ENCODE assay signal across 19 cellular contexts in genomic region chr9:137467896-137468295, GRCh38. TPM values are rescaled to one million over a fixed set of nuclear protein-coding genes. Genes with fewer than 3 reads are reported as not detected.
DNase-seq lines count a peak whose midpoint lies in the region; ATAC-seq, FAIRE-seq and TF ChIP-seq lines count a peak whose summit lies in the region.
"Had no signal": no experiment of that assay in that cellular context is flagged by ENCODE, and none has a peak within 500 bp of the region (broad histone marks: within the 10 kb centered on the region; RNA-seq: fewer than 3 reads in every experiment).

No MANE protein-coding gene starts in this region.

- no peaks in the 10 kb centered on the region for H4K20me1 ChIP-seq in HepG2 (ENCODE audit: insufficient read depth, low read length)
- no peaks in the 10 kb centered on the region for H4K20me1 ChIP-seq in osteoblast (ENCODE audit: insufficient read depth, low read length)

- ATAC-seq in heart left ventricle (no peak), HepG2 (no peak), HG02840 (IDR thresholded peaks at IDR 0.05; ENCODE audit: low FRiP score, unreplicated experiment) (no peak)

- peak in 3 of 5 donors; percentile 12 to 27 (median 17) for DNase-seq in heart left ventricle
- DNase-seq in left ventricle myocardium inferior, result no peak
- no peak for DNase-seq in HepG2 (ENCODE audit: low spot score)
- DNase-seq in osteoblast (ENCODE audit: insufficient read length, low spot score, missing footprints), result peak; percentile 81
- no peak for DNase-seq in RWPE1 (ENCODE audit: low spot score)
- DNase-seq: ACHN; BE2C; C1 segment of cervical spinal cord; Caco-2; CD4-positive, CD25-positive, alpha-beta regulatory T cell; CD8-positive, alpha-beta memory T cell; H9 had no signal

- TF ChIP-seq EP300 in HepG2 (IDR thresholded peaks at IDR 0.05; ENCODE audit: low read depth in 2 of 2, low read length in 2 of 2) (no peak), HepG2 (CRISPR knock-in tag; IDR thresholded peaks at IDR 0.05; ENCODE audit: borderline replicate concordance) (no peak)

- TF ChIP-seq RAD21 in HepG2 (CRISPR knock-in tag; IDR thresholded peaks at IDR 0.05), result no peak

- no peak overlapping the region for H3K9ac ChIP-seq in HepG2 (ENCODE audit: insufficient read depth, low read depth, low read length)

- H3K27ac ChIP-seq in heart left ventricle (no peak overlapping the region), left ventricle myocardium inferior (replicated peaks) (no peak overlapping the region), HepG2 (ENCODE audit: extremely low read length, insufficient read depth, low read length) (no peak overlapping the region), osteoblast (ENCODE audit: low read depth, low read length) (no peak overlapping the region), RWPE1 (no peak overlapping the region)

- FAIRE-seq in HepG2 (lab: Jason Lieb, UNC), result no peak
- FAIRE-seq: A204.1, D721Med, G401.6, GM12891, GM19239, H1 had no signal

- no peak for TF ChIP-seq POLR2A in heart left ventricle (IDR thresholded peaks at IDR 0.05)
- no peak for TF ChIP-seq POLR2A in HepG2 (IDR thresholded peaks at IDR 0.05; ENCODE audit: insufficient read depth in 1 of 2, low read depth in 2 of 2, low read length in 2 of 2)

- CTCF ChIA-PET in HepG2 (lab: Yijun Ruan, JAX; ENCODE audit: low intra/inter-chr PET ratio, low total read pairs) (no interaction called here), RWPE1 (lab: Yijun Ruan, JAX) (interaction anchor here (0.6 kb wide), 1 partner anchor 342 kb away, joined by 3 read pairs; no protein-coding TSS in a partner anchor)

- H3K9me3 ChIP-seq in heart left ventricle (no peaks in the 10 kb centered on the region), left ventricle myocardium inferior (replicated peaks) (no peaks in the 10 kb centered on the region), HepG2 (ENCODE audit: low read length) (0 out of 2 replicates have a peak, but pooled peaks cover 2% of the 10 kb centered on the region), osteoblast (ENCODE audit: low read depth, low read length) (no peaks in the 10 kb centered on the region)
- H3K9me3 ChIP-seq: BE2C had no signal

- H3K4me1 ChIP-seq in heart left ventricle (no peaks in the 10 kb centered on the region), left ventricle myocardium inferior (no peaks in the 10 kb centered on the region), HepG2 (ENCODE audit: insufficient read depth, low read length) (peaks cover 34% of the 10 kb centered on the region), osteoblast (ENCODE audit: insufficient read depth, low read length) (no peaks in the 10 kb centered on the region)
- H3K4me1 ChIP-seq: BE2C, Caco-2 had no signal

- H3K36me3 ChIP-seq in heart left ventricle, result peaks cover 0 to 3% (median 0%) of the 10 kb centered on the region in 9 donors
- H3K36me3 ChIP-seq in left ventricle myocardium inferior, result peaks cover 3% of the 10 kb centered on the region
- no peaks in the 10 kb centered on the region for H3K36me3 ChIP-seq in HepG2 (replicated peaks in 1 of 2; ENCODE audit: control insufficient read depth in 1 of 2, insufficient read depth in 2 of 2, low read length in 2 of 2)
- H3K36me3 ChIP-seq in osteoblast (ENCODE audit: insufficient read depth, low read length), result no peaks in the 10 kb centered on the region
- H3K36me3 ChIP-seq: BE2C had no signal

- H3K79me2 ChIP-seq in HepG2 (ENCODE audit: insufficient read depth, low read length) (no peaks in the 10 kb centered on the region), osteoblast (ENCODE audit: insufficient read depth, low read length) (no peaks in the 10 kb centered on the region)

- intact Hi-C loops in heart left ventricle (cut with DNase I) (loop anchor here in 1 of 10 donors (10.0 kb wide), 1 partner anchor 63 kb away; no protein-coding TSS in a partner anchor), left ventricle myocardium inferior (cut with micrococcal nuclease) (no loop called here), HepG2 (cut with micrococcal nuclease; ENCODE audit: unreplicated experiment) (no loop called here)

- in situ Hi-C loops in HepG2 (cut with HindIII; ENCODE audit: extremely low pct_ligation_motif_present, low pct_unique_long_range_greater_than_20kb), result no loop called here

- H3K27me3 ChIP-seq in heart left ventricle (no peaks in the 10 kb centered on the region), left ventricle myocardium inferior (ENCODE audit: low read depth) (no peaks in the 10 kb centered on the region), HepG2 (ENCODE audit: control insufficient read depth in 1 of 2, insufficient read depth in 2 of 2, low read length in 2 of 2) (peaks cover 0 to 10% of the 10 kb centered on the region in 2 experiments; a peak in 3 of 5 replicates), osteoblast (ENCODE audit: insufficient read depth, low read length) (peaks cover 8% of the 10 kb centered on the region)
- H3K27me3 ChIP-seq: BE2C had no signal

- no TSS peak for BruUV-seq in HepG2 (replicated peaks; lab: Mats Ljungman, UMichigan)

- H3K4me3 ChIP-seq in heart left ventricle (no peak overlapping the region), left ventricle myocardium inferior (no peak overlapping the region), HepG2 (replicated peaks in 1 of 3; ENCODE audit: insufficient read depth in 1 of 3, low read depth in 2 of 3, low read length in 3 of 3) (no peak overlapping the region), osteoblast (ENCODE audit: insufficient read depth, low read length) (no peak overlapping the region)

- H2AFZ ChIP-seq in HepG2 (ENCODE audit: low read length), result no peak overlapping the region
- H2AFZ ChIP-seq in osteoblast (ENCODE audit: low read length), result no peak overlapping the region

- POLR2A ChIA-PET in HepG2 (lab: Yijun Ruan, JAX), result no interaction called here
- POLR2A ChIA-PET in RWPE1 (lab: Yijun Ruan, JAX; ENCODE audit: low non-redundant PET), result no interaction called here

- TF ChIP-seq CTCF in heart left ventricle (IDR thresholded peaks at IDR 0.05), result no peak
- TF ChIP-seq CTCF in left ventricle myocardium inferior (IDR thresholded peaks at IDR 0.05; ENCODE audit: borderline replicate concordance), result no peak
- TF ChIP-seq CTCF in HepG2 (CRISPR knock-in tag; IDR thresholded peaks at IDR 0.05), result no peak
- TF ChIP-seq CTCF in osteoblast (IDR thresholded peaks at IDR 0.05; ENCODE audit: extremely low read depth, low read depth, low read length), result no peak
- no peak for TF ChIP-seq CTCF in RWPE1 (conservative IDR thresholded peaks at IDR 0.05; ENCODE audit: low read depth)

- 96 to 99% (median 99%) methylated on average over 7 of the region's 7 CpGs for WGBS in heart left ventricle, 4 donors
- 88% methylated on average over 6 of the region's 7 CpGs for WGBS in HepG2 (ENCODE audit: low lambda C conversion rate)

- H3K4me2 ChIP-seq in HepG2 (ENCODE audit: low read depth, low read length) (no peak overlapping the region), osteoblast (ENCODE audit: insufficient read depth, low read length) (no peak overlapping the region)

RNA-seq across cellular contexts. Expression of gene NSMF, which starts 8.8 kb away (rescaled TPM):
- total RNA-seq in heart left ventricle (10 to 100 TPM in 8 of 9 donors, 1 to 10 TPM in 1; 7.5 to 21.0 (median 12.6) TPM), left ventricle myocardium inferior (9.8 TPM), HepG2 (2016; rRNA removed; fragmentation: Illumina TruSeq; extraction: Trizol) (38.3 and 44.3 TPM in 2 replicates), osteoblast (19.2 and 22.4 TPM in 2 replicates)
- polyA plus RNA-seq in heart left ventricle (10 to 100 TPM; 17.3 to 22.1 TPM), HepG2 (2011; rRNA removed) (183 and 271 TPM in 2 replicates)
- total RNA-seq in HepG2 (2016; cell fraction: cytosol; rRNA removed; fragmentation: Illumina TruSeq; extraction: Trizol; ENCODE audit: low read depth), result 35.6 and 45.0 TPM in 2 replicates
- 31.9 and 43.2 TPM in 2 replicates for total RNA-seq in HepG2 (2016; cell fraction: insoluble cytoplasmic fraction; rRNA removed; fragmentation: Illumina TruSeq; extraction: Trizol)
- 88.7 and 95.2 TPM in 2 replicates for total RNA-seq in HepG2 (2016; cell fraction: membrane; rRNA removed; fragmentation: Illumina TruSeq; extraction: Trizol)
- total RNA-seq in HepG2 (2016; cell fraction: nucleus; rRNA removed; fragmentation: Illumina TruSeq; extraction: Trizol), result 47.8 and 56.5 TPM in 2 replicates
- 147 and 184 TPM in 2 replicates for polyA plus RNA-seq in HepG2 (2011; cell fraction: cytosol; rRNA removed)
- 1,153 and 1,227 TPM in 2 replicates for polyA plus RNA-seq in HepG2 (2011; cell fraction: nucleus; rRNA removed)
- polyA plus RNA-seq in HepG2 (2012), result 143 and 184 TPM in 2 replicates
- polyA plus RNA-seq in HepG2 (2016; cell fraction: cytosol; fragmentation: Illumina TruSeq; extraction: Trizol; ENCODE audit: low read depth), result 80.1 and 97.0 TPM in 2 replicates
- 62.3 and 80.0 TPM in 2 replicates for polyA plus RNA-seq in HepG2 (2016; cell fraction: insoluble cytoplasmic fraction; fragmentation: Illumina TruSeq; extraction: Trizol; ENCODE audit: low read depth)
- polyA plus RNA-seq in HepG2 (2016; cell fraction: membrane; fragmentation: Illumina TruSeq; extraction: Trizol; ENCODE audit: low read depth), result 159 and 160 TPM in 2 replicates
- 179 and 193 TPM in 2 replicates for polyA plus RNA-seq in HepG2 (2016; cell fraction: nucleus; fragmentation: Illumina TruSeq; extraction: Trizol; ENCODE audit: insufficient read depth, low read depth)
- 64.9 and 155 TPM in 2 replicates for polyA minus RNA-seq in HepG2 (2011; rRNA and poly(A)+ RNA removed; ENCODE audit: low replicate concordance)
- polyA minus RNA-seq in HepG2 (2011; cell fraction: cytosol; rRNA and poly(A)+ RNA removed), result 76.5 and 105 TPM in 2 replicates
- 147 and 159 TPM in 2 replicates for polyA minus RNA-seq in HepG2 (2011; cell fraction: nucleus; rRNA and poly(A)+ RNA removed)

RNA-seq across cellular contexts. Expression of gene ENTPD8, which starts 26.7 kb away (rescaled TPM):
- total RNA-seq in heart left ventricle (not detected), left ventricle myocardium inferior (not detected), HepG2 (2016; rRNA removed; fragmentation: Illumina TruSeq; extraction: Trizol) (0.21 and 0.44 TPM in 2 replicates), osteoblast (not detected in 2 replicates)
- polyA plus RNA-seq in heart left ventricle (not detected), HepG2 (2011; rRNA removed) (0.26 and 0.38 TPM in 2 replicates)
- 0.09 and 0.20 TPM in 2 replicates for total RNA-seq in HepG2 (2016; cell fraction: cytosol; rRNA removed; fragmentation: Illumina TruSeq; extraction: Trizol; ENCODE audit: low read depth)
- 0.33 and 0.43 TPM in 2 replicates for total RNA-seq in HepG2 (2016; cell fraction: insoluble cytoplasmic fraction; rRNA removed; fragmentation: Illumina TruSeq; extraction: Trizol)
- 0.21 and 0.37 TPM in 2 replicates for total RNA-seq in HepG2 (2016; cell fraction: membrane; rRNA removed; fragmentation: Illumina TruSeq; extraction: Trizol)
- total RNA-seq in HepG2 (2016; cell fraction: nucleus; rRNA removed; fragmentation: Illumina TruSeq; extraction: Trizol), result 0.28 and 0.34 TPM in 2 replicates
- polyA plus RNA-seq in HepG2 (2011; cell fraction: cytosol; rRNA removed), result 0.21 and 0.30 TPM in 2 replicates
- 3.0 and 3.2 TPM in 2 replicates for polyA plus RNA-seq in HepG2 (2011; cell fraction: nucleus; rRNA removed)
- 0.35 and 0.44 TPM in 2 replicates for polyA plus RNA-seq in HepG2 (2012)
- polyA plus RNA-seq in HepG2 (2016; cell fraction: cytosol; fragmentation: Illumina TruSeq; extraction: Trizol; ENCODE audit: low read depth), result 0.05 and 0.14 TPM in 2 replicates
- polyA plus RNA-seq in HepG2 (2016; cell fraction: insoluble cytoplasmic fraction; fragmentation: Illumina TruSeq; extraction: Trizol; ENCODE audit: low read depth), result 0.25 TPM in 1 of 2 replicates, not detected in the other
- 0.08 and 0.15 TPM in 2 replicates for polyA plus RNA-seq in HepG2 (2016; cell fraction: membrane; fragmentation: Illumina TruSeq; extraction: Trizol; ENCODE audit: low read depth)
- polyA plus RNA-seq in HepG2 (2016; cell fraction: nucleus; fragmentation: Illumina TruSeq; extraction: Trizol; ENCODE audit: insufficient read depth, low read depth), result 0.79 and 0.97 TPM in 2 replicates
- polyA minus RNA-seq in HepG2 (2011; rRNA and poly(A)+ RNA removed; ENCODE audit: low replicate concordance), result 0.26 TPM in 1 of 2 replicates, not detected in the other
- polyA minus RNA-seq in HepG2 (2011; cell fraction: cytosol; rRNA and poly(A)+ RNA removed), result not detected in 2 replicates
- polyA minus RNA-seq in HepG2 (2011; cell fraction: nucleus; rRNA and poly(A)+ RNA removed), result 0.26 and 0.37 TPM in 2 replicates
- total RNA-seq: CD4-positive, CD25-positive, alpha-beta regulatory T cell; CD8-positive, alpha-beta memory T cell had no signal
- polyA plus RNA-seq: CD4-positive, CD25-positive, alpha-beta regulatory T cell; CD8-positive, alpha-beta memory T cell had no signal

RNA-seq across cellular contexts. Expression of gene NOXA1, which starts 44.7 kb away (rescaled TPM):
- total RNA-seq in heart left ventricle (1 to 10 TPM in 8 of 9 donors, under 1 TPM in 1; 0.81 to 5.5 (median 2.7) TPM), left ventricle myocardium inferior (2.0 TPM), HepG2 (2016; rRNA removed; fragmentation: Illumina TruSeq; extraction: Trizol) (0.63 and 1.2 TPM in 2 replicates), osteoblast (0.36 and 0.88 TPM in 2 replicates)
- polyA plus RNA-seq in heart left ventricle (1 to 10 TPM in 1 of 2 donors, under 1 TPM in 1; 0.44 to 4.1 TPM), HepG2 (2011; rRNA removed) (0.78 and 2.1 TPM in 2 replicates)
- 0.81 and 1.1 TPM in 2 replicates for total RNA-seq in HepG2 (2016; cell fraction: cytosol; rRNA removed; fragmentation: Illumina TruSeq; extraction: Trizol; ENCODE audit: low read depth)
- total RNA-seq in HepG2 (2016; cell fraction: insoluble cytoplasmic fraction; rRNA removed; fragmentation: Illumina TruSeq; extraction: Trizol), result 0.82 and 1.9 TPM in 2 replicates
- 0.46 and 1.00 TPM in 2 replicates for total RNA-seq in HepG2 (2016; cell fraction: membrane; rRNA removed; fragmentation: Illumina TruSeq; extraction: Trizol)
- total RNA-seq in HepG2 (2016; cell fraction: nucleus; rRNA removed; fragmentation: Illumina TruSeq; extraction: Trizol), result 1.6 and 2.0 TPM in 2 replicates
- polyA plus RNA-seq in HepG2 (2011; cell fraction: cytosol; rRNA removed), result 0.53 and 1.0 TPM in 2 replicates
- polyA plus RNA-seq in HepG2 (2011; cell fraction: nucleus; rRNA removed), result 17.1 and 17.5 TPM in 2 replicates
- 0.76 and 1.0 TPM in 2 replicates for polyA plus RNA-seq in HepG2 (2012)
- polyA plus RNA-seq in HepG2 (2016; cell fraction: cytosol; fragmentation: Illumina TruSeq; extraction: Trizol; ENCODE audit: low read depth), result 0.60 and 0.67 TPM in 2 replicates
- 0.39 and 0.46 TPM in 2 replicates for polyA plus RNA-seq in HepG2 (2016; cell fraction: insoluble cytoplasmic fraction; fragmentation: Illumina TruSeq; extraction: Trizol; ENCODE audit: low read depth)
- polyA plus RNA-seq in HepG2 (2016; cell fraction: membrane; fragmentation: Illumina TruSeq; extraction: Trizol; ENCODE audit: low read depth), result 0.44 and 0.56 TPM in 2 replicates
- 3.7 and 3.8 TPM in 2 replicates for polyA plus RNA-seq in HepG2 (2016; cell fraction: nucleus; fragmentation: Illumina TruSeq; extraction: Trizol; ENCODE audit: insufficient read depth, low read depth)
- polyA minus RNA-seq in HepG2 (2011; rRNA and poly(A)+ RNA removed; ENCODE audit: low replicate concordance), result 0.44 and 0.61 TPM in 2 replicates
- 0.44 TPM in 1 of 2 replicates, not detected in the other for polyA minus RNA-seq in HepG2 (2011; cell fraction: cytosol; rRNA and poly(A)+ RNA removed)
- polyA minus RNA-seq in HepG2 (2011; cell fraction: nucleus; rRNA and poly(A)+ RNA removed), result 1.8 and 3.4 TPM in 2 replicates

RNA-seq across cellular contexts. Expression of gene EXD3, which starts 44.9 kb away (rescaled TPM):
- total RNA-seq in heart left ventricle, result 10 to 100 TPM in 2 of 9 donors, 1 to 10 TPM in 7; 4.1 to 12.9 (median 8.6) TPM
- 10 to 100 TPM in 1 of 2 donors, 1 to 10 TPM in 1; 5.6 to 15.2 TPM for polyA plus RNA-seq in heart left ventricle
- 9.2 TPM for total RNA-seq in left ventricle myocardium inferior
- 1.3 and 2.7 TPM in 2 replicates for total RNA-seq in HepG2 (2016; rRNA removed; fragmentation: Illumina TruSeq; extraction: Trizol)
- total RNA-seq in HepG2 (2016; cell fraction: cytosol; rRNA removed; fragmentation: Illumina TruSeq; extraction: Trizol; ENCODE audit: low read depth), result 1.1 and 1.7 TPM in 2 replicates
- total RNA-seq in HepG2 (2016; cell fraction: insoluble cytoplasmic fraction; rRNA removed; fragmentation: Illumina TruSeq; extraction: Trizol), result 1.3 and 3.1 TPM in 2 replicates
- total RNA-seq in HepG2 (2016; cell fraction: membrane; rRNA removed; fragmentation: Illumina TruSeq; extraction: Trizol), result 1.6 and 2.4 TPM in 2 replicates
- 3.0 and 3.1 TPM in 2 replicates for total RNA-seq in HepG2 (2016; cell fraction: nucleus; rRNA removed; fragmentation: Illumina TruSeq; extraction: Trizol)
- polyA plus RNA-seq in HepG2 (2011; rRNA removed), result 4.8 and 9.1 TPM in 2 replicates
- polyA plus RNA-seq in HepG2 (2011; cell fraction: cytosol; rRNA removed), result 1.6 and 3.2 TPM in 2 replicates
- 82.5 and 82.6 TPM in 2 replicates for polyA plus RNA-seq in HepG2 (2011; cell fraction: nucleus; rRNA removed)
- polyA plus RNA-seq in HepG2 (2012), result 4.7 and 9.6 TPM in 2 replicates
- 3.8 and 4.6 TPM in 2 replicates for polyA plus RNA-seq in HepG2 (2016; cell fraction: cytosol; fragmentation: Illumina TruSeq; extraction: Trizol; ENCODE audit: low read depth)
- 2.3 and 2.8 TPM in 2 replicates for polyA plus RNA-seq in HepG2 (2016; cell fraction: insoluble cytoplasmic fraction; fragmentation: Illumina TruSeq; extraction: Trizol; ENCODE audit: low read depth)
- polyA plus RNA-seq in HepG2 (2016; cell fraction: membrane; fragmentation: Illumina TruSeq; extraction: Trizol; ENCODE audit: low read depth), result 5.3 and 6.7 TPM in 2 replicates
- 8.9 and 9.7 TPM in 2 replicates for polyA plus RNA-seq in HepG2 (2016; cell fraction: nucleus; fragmentation: Illumina TruSeq; extraction: Trizol; ENCODE audit: insufficient read depth, low read depth)
- 3.4 and 4.2 TPM in 2 replicates for polyA minus RNA-seq in HepG2 (2011; rRNA and poly(A)+ RNA removed; ENCODE audit: low replicate concordance)
- polyA minus RNA-seq in HepG2 (2011; cell fraction: cytosol; rRNA and poly(A)+ RNA removed), result 0.62 and 2.6 TPM in 2 replicates
- 6.6 and 9.0 TPM in 2 replicates for polyA minus RNA-seq in HepG2 (2011; cell fraction: nucleus; rRNA and poly(A)+ RNA removed)
- 7.6 and 10.0 TPM in 2 replicates for total RNA-seq in osteoblast

Comparison
In these comparisons a context has a peak if more than half of its experiments do, and no peak if none do; other contexts are left out.
1. DNase-seq: peak in heart left ventricle (3 of 5) and osteoblast (single experiment); none in left ventricle myocardium inferior (single experiment), HepG2 (single experiment) and RWPE1 (single experiment).